ENCODE assay signal across 13 cellular contexts in genomic region chr9:91211919-91212318, GRCh38.
DNase-seq lines count a peak whose midpoint lies in the region; ATAC-seq and TF ChIP-seq lines count a peak whose summit lies in the region.
"Had no signal": no experiment of that assay in that cellular context is flagged by ENCODE, and none has a peak within 500 bp of the region (broad histone marks: within the 10 kb centered on the region; RNA-seq: fewer than 3 reads in every experiment).

No MANE protein-coding gene starts in this region.

- peak; percentile 49 for DNase-seq in activated naive CD4-positive, alpha-beta T cell treated with Interleukin-2 at 50 U/mL for 16 hours
- no peak for DNase-seq in activated naive CD4-positive, alpha-beta T cell (lab: John Stamatoyannopoulos, UW)
- peak; percentile 71 for DNase-seq in activated effector memory CD4-positive, alpha-beta T cell treated with anti-CD3 and anti-CD28 coated beads, Interleukin-2, amount 50 U/mL, for 16 hours
- no peak for DNase-seq in thoracic aorta (ENCODE audit: low spot score)
- DNase-seq in suprapubic skin (ENCODE audit: low spot score in 2 of 2): no peak
- DNase-seq in HuH-7 (ENCODE audit: low spot score): no peak
- no peak for DNase-seq in DMS153 (lab: John Stamatoyannopoulos, UW)
- DNase-seq: BE2C, NCI-H524, T-helper 9 cell had no signal

- H3K27me3 ChIP-seq in liver (ENCODE audit: control insufficient read depth in 4 of 4, insufficient read depth in 4 of 4, low read length in 3 of 4) (no peaks in the 10 kb centered on the region), thoracic aorta (replicated peaks; ENCODE audit: insufficient read depth) (no peaks in the 10 kb centered on the region), suprapubic skin (no peaks in the 10 kb centered on the region)
- H3K27me3 ChIP-seq: BE2C had no signal

- no peak for TF ChIP-seq EP300 in suprapubic skin (IDR thresholded peaks at IDR 0.05)

- H3K27ac ChIP-seq in liver (ENCODE audit: low read depth in 1 of 2, low read length in 2 of 2) (peak overlapping the region; percentile 88 to 93), thoracic aorta (peak overlapping the region in 1 of 2 donors; percentile 3), suprapubic skin (no peak overlapping the region)
- H3K27ac ChIP-seq: KMS-11 had no signal

- peaks cover 14 to 44% (median 21%) of the 10 kb centered on the region in 4 donors for H3K4me1 ChIP-seq in liver (ENCODE audit: control insufficient read depth in 4 of 4, insufficient read depth in 4 of 4, low read length in 3 of 4)
- peaks cover 0 to 18% of the 10 kb centered on the region in 2 donors for H3K4me1 ChIP-seq in thoracic aorta (ENCODE audit: control insufficient read depth in 1 of 2, low read depth in 2 of 2)
- peaks cover 17% of the 10 kb centered on the region for H3K4me1 ChIP-seq in suprapubic skin
- H3K4me1 ChIP-seq: BE2C had no signal

- TF ChIP-seq CTCF in liver (IDR thresholded peaks at IDR 0.05; ENCODE audit: low read depth, low read length, missing input control) (no peak), thoracic aorta (IDR thresholded peaks at IDR 0.05) (no peak), suprapubic skin (IDR thresholded peaks at IDR 0.05) (no peak)

- TF ChIP-seq POLR2A in suprapubic skin (IDR thresholded peaks at IDR 0.05): no peak

- H3K36me3 ChIP-seq in liver (ENCODE audit: control insufficient read depth in 4 of 4, insufficient read depth in 3 of 4, low read depth in 1 of 4, low read length in 3 of 4): peaks cover 0 to 2% (median 0%) of the 10 kb centered on the region in 4 donors
- H3K36me3 ChIP-seq in thoracic aorta: no peaks in the 10 kb centered on the region
- peaks cover 4% of the 10 kb centered on the region for H3K36me3 ChIP-seq in suprapubic skin
- H3K36me3 ChIP-seq: BE2C had no signal

- peak in 1 of 2 donors; percentile 40 for TF ChIP-seq RAD21 in liver (IDR thresholded peaks at IDR 0.05)

- peak overlapping the region; percentile 22 to 95 for H3K9ac ChIP-seq in liver (ENCODE audit: low read depth in 1 of 2, low read length in 2 of 2)
- H3K9ac ChIP-seq: KMS-11 had no signal

- H3K4me3 ChIP-seq in liver (ENCODE audit: low read depth in 1 of 3, low read length in 3 of 3): peak overlapping the region in 2 of 3 donors; percentile 8 to 39
- peak overlapping the region; percentile 15 for H3K4me3 ChIP-seq in thoracic aorta
- H3K4me3 ChIP-seq in suprapubic skin: no peak overlapping the region
- H3K4me3 ChIP-seq: mucosa of descending colon had no signal

- WGBS in liver: 45% methylated on average over 5 of the region's 5 CpGs
- WGBS in suprapubic skin: 87% methylated on average over 5 of the region's 5 CpGs

- no peak for ATAC-seq in thoracic aorta (ENCODE audit: insufficient number of reproducible peaks, low FRiP score, low read depth)

- H3K9me3 ChIP-seq in liver (ENCODE audit: control insufficient read depth in 4 of 4, low read length in 3 of 4): no peaks in the 10 kb centered on the region
- no peaks in the 10 kb centered on the region for H3K9me3 ChIP-seq in thoracic aorta
- no peaks in the 10 kb centered on the region for H3K9me3 ChIP-seq in suprapubic skin
- H3K9me3 ChIP-seq: BE2C, mucosa of descending colon had no signal

TF ChIP-seq in liver, 16 proteins besides CTCF, POLR2A, EP300 and RAD21:
- peak; percentile 25 for TF ChIP-seq SP1 (IDR thresholded peaks at IDR 0.05)
- no peak for TF ChIP-seq GABPA (IDR thresholded peaks at IDR 0.05 in 1 of 2, conservative IDR thresholded peaks at IDR 0.05 in 1 of 2)
- TF ChIP-seq TAF1 (conservative IDR thresholded peaks at IDR 0.05): peak; percentile 20

Comparison
In these comparisons a context has a peak if more than half of its experiments do, and no peak if none do; other contexts are left out.
1. DNase-seq: peak in activated naive CD4-positive, alpha-beta T cell treated with Interleukin-2 at 50 U/mL for 16 hours (single experiment) and activated effector memory CD4-positive, alpha-beta T cell treated with anti-CD3 and anti-CD28 coated beads, Interleukin-2, amount 50 U/mL, for 16 hours (single experiment); none in activated naive CD4-positive, alpha-beta T cell (0 of 4), thoracic aorta (single experiment), suprapubic skin (0 of 2), HuH-7 (single experiment) and DMS153 (single experiment).